ENCODE assay signal across 18 cellular contexts in genomic region chr6:138291849-138292181, GRCh38.
"Had no signal": no experiment of that assay in that cellular context is flagged by ENCODE, and none has a peak within 500 bp of the region (broad histone marks: within the 10 kb centered on the region; RNA-seq: fewer than 3 reads in every experiment).

No MANE protein-coding gene starts in this region.

- H3K9me3 Mint-ChIP-seq: activated naive CD4-positive, alpha-beta T cell treated with anti-CD3 and anti-CD28 coated beads, Interleukin-2, amount 50 U/mL, for 72 hours; central memory CD8-positive, alpha-beta T cell; effector memory CD8-positive, alpha-beta T cell; nephron; stimulated activated memory B cell treated with anti-CD40 and anti-IgM and Interleukin-4, amounts not matched to agents 10 μg/mL and 1 μg/mL and 100 μg/mL, for 72 hours; type B pancreatic cell had no signal

- H3K27ac ChIP-seq: ascending aorta, esophagus muscularis mucosa, left ventricle myocardium inferior, thoracic aorta had no signal

- H3K4me3 Mint-ChIP-seq: central memory CD8-positive, alpha-beta T cell; effector memory CD8-positive, alpha-beta T cell; nephron; stimulated activated memory B cell treated with anti-CD40 and anti-IgM and Interleukin-4, amounts not matched to agents 10 μg/mL and 1 μg/mL and 100 μg/mL, for 72 hours; type B pancreatic cell had no signal

- H3K36me3 ChIP-seq: ascending aorta, esophagus muscularis mucosa, left ventricle myocardium inferior, thoracic aorta had no signal

- H3K27me3 Mint-ChIP-seq: type B pancreatic cell had no signal

- ATAC-seq: activated naive CD4-positive, alpha-beta T cell treated with anti-CD3 and anti-CD28 coated beads, Interleukin-2, amount 50 U/mL, for 72 hours; effector memory CD8-positive, alpha-beta T cell; sciatic nerve; stimulated activated memory B cell treated with anti-CD40 and anti-IgM and Interleukin-4, amounts not matched to agents 10 μg/mL and 1 μg/mL and 100 μg/mL, for 72 hours had no signal

- H3K27me3 ChIP-seq: ascending aorta, esophagus muscularis mucosa had no signal

- H3K36me3 Mint-ChIP-seq: activated naive CD4-positive, alpha-beta T cell treated with anti-CD3 and anti-CD28 coated beads, Interleukin-2, amount 50 U/mL, for 72 hours; stimulated activated memory B cell treated with anti-CD40 and anti-IgM and Interleukin-4, amounts not matched to agents 10 μg/mL and 1 μg/mL and 100 μg/mL, for 72 hours; type B pancreatic cell had no signal

- H3K4me1 ChIP-seq: ascending aorta, esophagus muscularis mucosa, left ventricle myocardium inferior had no signal

- H3K4me1 Mint-ChIP-seq: central memory CD8-positive, alpha-beta T cell; nephron had no signal

- H3K9me3 ChIP-seq: ascending aorta, esophagus muscularis mucosa, left ventricle myocardium inferior, thoracic aorta had no signal

- H3K27ac Mint-ChIP-seq: activated naive CD4-positive, alpha-beta T cell treated with anti-CD3 and anti-CD28 coated beads, Interleukin-2, amount 50 U/mL, for 72 hours; effector memory CD8-positive, alpha-beta T cell; nephron; stimulated activated memory B cell treated with anti-CD40 and anti-IgM and Interleukin-4, amounts not matched to agents 10 μg/mL and 1 μg/mL and 100 μg/mL, for 72 hours; type B pancreatic cell had no signal

- DNase-seq: activated gamma-delta T cell treated with Interleukin-2 at 50 U/mL for 16 hours; activated T-cell treated with anti-CD3 and anti-CD28 coated beads, Interleukin-2, amount 50 U/mL, for 1 hour; effector memory CD8-positive, alpha-beta T cell; left ventricle myocardium inferior; mammary epithelial cell; midbrain; small intestine; stimulated activated CD4-positive, alpha-beta T cell treated with anti-CD3 and anti-CD28 coated beads, Interleukin-15, amount 100 ng/mL, for 24 hours; T-helper 1 cell had no signal

- H3K4me3 ChIP-seq: ascending aorta, esophagus muscularis mucosa, left ventricle myocardium inferior, thoracic aorta had no signal
